8 cellular contexts compared by ENCODE assay signal in genomic region chr11:62710001-62710345, GRCh38. TPM values are rescaled to one million over a fixed set of nuclear protein-coding genes. Genes with fewer than 3 reads are reported as not detected.
DNase-seq lines count a peak whose midpoint lies in the region; ATAC-seq and TF ChIP-seq lines count a peak whose summit lies in the region.

No MANE protein-coding gene starts in this region.

- H3F3A ChIP-seq in neural progenitor cell (ENCODE audit: low read depth): peaks cover 85% of the 10 kb centered on the region

- H3K79me2 ChIP-seq in neural progenitor cell (ENCODE audit: low read depth): peaks cover 8% of the 10 kb centered on the region

- H3K27ac Mint-ChIP-seq in neural progenitor cell: peak overlapping the region; percentile 97

- no peaks in the 10 kb centered on the region for H3K9me3 ChIP-seq in SJSA1 (replicated peaks)
- H3K9me3 ChIP-seq in effector memory CD4-positive, alpha-beta T cell (ENCODE audit: control insufficient read depth, low read length): no peaks in the 10 kb centered on the region
- no peaks in the 10 kb centered on the region for H3K9me3 ChIP-seq in neural progenitor cell (ENCODE audit: low read depth)

- no peak for ATAC-seq in HG03175 (IDR thresholded peaks at IDR 0.05; ENCODE audit: unreplicated experiment)

- peaks cover 30% of the 10 kb centered on the region for H3K4me1 ChIP-seq in SJSA1 (replicated peaks)
- H3K4me1 ChIP-seq in effector memory CD4-positive, alpha-beta T cell (ENCODE audit: control insufficient read depth, insufficient read depth, low read length, poor library complexity, severe bottlenecking): peaks cover 32% of the 10 kb centered on the region
- peaks cover 32% of the 10 kb centered on the region for H3K4me1 ChIP-seq in neural progenitor cell

- H3K36me3 ChIP-seq in SJSA1: peaks cover 89% of the 10 kb centered on the region
- H3K36me3 ChIP-seq in effector memory CD4-positive, alpha-beta T cell (ENCODE audit: control insufficient read depth, insufficient read depth, low read length): peaks cover 18% of the 10 kb centered on the region
- H3K36me3 ChIP-seq in neural progenitor cell: no peaks in the 10 kb centered on the region

- H3K9ac ChIP-seq in neural progenitor cell: peak overlapping the region; percentile 74

- peaks cover 47% of the 10 kb centered on the region for H3K4me1 Mint-ChIP-seq in neural progenitor cell

- peaks cover 10% of the 10 kb centered on the region for H3K27me3 Mint-ChIP-seq in neural progenitor cell (ENCODE audit: insufficient read depth, low read depth)

- H3K4me3 Mint-ChIP-seq in neural progenitor cell: peak overlapping the region; percentile 88

- H3K4me2 ChIP-seq in neural progenitor cell: peak overlapping the region; percentile 79

- H3K36me3 Mint-ChIP-seq in neural progenitor cell: peaks cover 27% of the 10 kb centered on the region

- TF ChIP-seq CTCF in neural progenitor cell (IDR thresholded peaks at IDR 0.05): no peak

- H2AFZ ChIP-seq in neural progenitor cell (replicated peaks): peak overlapping the region; percentile 94

- H3K9me3 Mint-ChIP-seq in neural progenitor cell: no peaks in the 10 kb centered on the region

- H4K20me1 ChIP-seq in neural progenitor cell (ENCODE audit: low read depth): no peaks in the 10 kb centered on the region

- peak; percentile 8 for DNase-seq in activated T-cell treated with anti-CD3 and anti-CD28 coated beads for 24 hours (ENCODE audit: low read depth)
- DNase-seq in activated T-cell treated with anti-CD3 and anti-CD28 coated beads, Interleukin-2, amount 50 U/mL, for 1 hour: no peak
- no peak for DNase-seq in SJSA1 (ENCODE audit: low read depth in 1 of 2, low spot score in 2 of 2)
- DNase-seq in effector memory CD4-positive, alpha-beta T cell: no peak
- no peak for DNase-seq in neural progenitor cell (ENCODE audit: low spot score)
- DNase-seq in glomerular visceral epithelial cell (ENCODE audit: extremely low spot score): no peak
- no peak for DNase-seq in putamen (ENCODE audit: low spot score)

- H3K27me3 ChIP-seq in SJSA1 (replicated peaks) (no peaks in the 10 kb centered on the region), neural progenitor cell (no peaks in the 10 kb centered on the region)
- H3K27me3 ChIP-seq in effector memory CD4-positive, alpha-beta T cell (replicated peaks; ENCODE audit: control insufficient read depth, insufficient read depth, low read length, poor library complexity, severe bottlenecking): no peaks in the 10 kb centered on the region

- H3K27ac ChIP-seq in SJSA1 (peak overlapping the region; percentile 72), neural progenitor cell (peak overlapping the region; percentile 98)
- peak overlapping the region; percentile 95 for H3K27ac ChIP-seq in effector memory CD4-positive, alpha-beta T cell (ENCODE audit: insufficient read depth, low read length, poor library complexity, severe bottlenecking)

- H3K4me3 ChIP-seq in SJSA1 (peak overlapping the region; percentile 33), neural progenitor cell (peak overlapping the region; percentile 65)
- H3K4me3 ChIP-seq in effector memory CD4-positive, alpha-beta T cell (ENCODE audit: insufficient read depth, low read depth, low read length, poor library complexity, severe bottlenecking): peak overlapping the region; percentile 70

RNA-seq across cellular contexts. Expression of gene GNG3, which starts 2.5 kb away (rescaled TPM):
- not detected in 2 replicates for total RNA-seq in SJSA1 (2014; rRNA removed; shearing (Covaris generic))
- 2.0 TPM in 1 of 2 replicates, not detected in the other for total RNA-seq in neural progenitor cell (ENCODE audit: low replicate concordance)

RNA-seq across cellular contexts. Expression of gene BSCL2, which starts 2.7 kb away (rescaled TPM):
- 51.4 and 138 TPM in 2 replicates for total RNA-seq in SJSA1 (2014; rRNA removed; shearing (Covaris generic))
- total RNA-seq in neural progenitor cell (ENCODE audit: low replicate concordance): 34.6 and 63.1 TPM in 2 replicates

RNA-seq across cellular contexts. Expression of gene HNRNPUL2, which starts 17.3 kb away (rescaled TPM):
- total RNA-seq in SJSA1 (2014; rRNA removed; shearing (Covaris generic)): 9.8 and 18.6 TPM in 2 replicates
- 30.9 and 32.5 TPM in 2 replicates for total RNA-seq in neural progenitor cell (ENCODE audit: low replicate concordance)

RNA-seq across cellular contexts. Expression of gene TTC9C, which starts 18.3 kb away (rescaled TPM):
- total RNA-seq in SJSA1 (2014; rRNA removed; shearing (Covaris generic)): 47.6 and 51.3 TPM in 2 replicates
- total RNA-seq in neural progenitor cell (ENCODE audit: low replicate concordance): 55.7 and 78.4 TPM in 2 replicates

RNA-seq across cellular contexts. Expression of gene LRRN4CL, which starts 20.6 kb away (rescaled TPM):
- total RNA-seq in SJSA1 (2014; rRNA removed; shearing (Covaris generic)): 0.55 and 0.85 TPM in 2 replicates
- total RNA-seq in neural progenitor cell (ENCODE audit: low replicate concordance): 0.40 TPM in 1 of 2 replicates, not detected in the other
